Comparison of ENCODE assay signal across 9 cellular contexts in the genomic region with DNA sequence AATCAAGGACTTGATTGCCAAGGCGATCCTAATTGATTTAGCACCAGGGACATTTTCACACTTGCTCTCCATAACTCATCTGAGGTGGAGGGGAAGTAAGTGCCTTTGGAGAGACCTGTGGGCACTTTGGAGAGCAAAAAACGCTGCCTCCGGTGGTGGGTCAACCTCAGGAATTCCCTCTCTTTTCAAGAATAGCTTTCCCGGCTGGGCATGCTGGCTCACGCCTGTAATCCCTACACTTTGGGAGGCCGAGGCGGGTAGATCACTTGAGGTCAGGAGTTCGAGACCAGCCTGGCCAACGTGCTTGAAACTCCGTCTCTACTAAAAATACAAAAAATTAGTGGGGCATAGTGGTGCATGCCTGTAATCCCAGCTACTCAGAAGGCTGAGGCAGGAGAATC. TPM values are rescaled to one million over a fixed set of nuclear protein-coding genes. Genes with fewer than 3 reads are reported as not detected.
A peak's percentile ranks its signal among the peaks of the same experiment; 100 is the strongest.
DNase-seq lines count a peak whose midpoint lies in the region; ATAC-seq, FAIRE-seq and TF ChIP-seq lines count a peak whose summit lies in the region.
"Had no signal": no experiment of that assay in that cellular context is flagged by ENCODE, and none has a peak within 500 bp of the region (broad histone marks: within the 10 kb centered on the region; RNA-seq: fewer than 3 reads in every experiment).

No MANE protein-coding gene starts in this region.

- H3K27ac ChIP-seq in keratinocyte (ENCODE audit: control insufficient read depth, insufficient read depth, low read length): peak overlapping the region; percentile 88
- H3K27ac ChIP-seq in tibial nerve: peak overlapping the region; percentile 94 to 99 (median 96)

- no peak for TF ChIP-seq EP300 in tibial nerve (IDR thresholded peaks at IDR 0.05)

- no peaks in the 10 kb centered on the region for H3K79me2 ChIP-seq in keratinocyte (ENCODE audit: control insufficient read depth, insufficient read depth, low read length)

- dilution Hi-C loops in keratinocyte (cut with MboI; ENCODE audit: extremely low pct_ligation_motif_present, low sequenced_read_pairs): no loop called here

- H3K4me3 ChIP-seq in keratinocyte (ENCODE audit: control insufficient read depth in 2 of 3, extremely low read depth in 1 of 3, insufficient read depth in 2 of 3, low read depth in 1 of 3, low read length in 3 of 3) (peak overlapping the region in 1 of 3 experiments; percentile 22), tibial nerve (peak overlapping the region; percentile 6 to 67 (median 32)), mucosa of descending colon (no peak overlapping the region)

- DNase-seq in activated naive CD4-positive, alpha-beta T cell treated with anti-CD3 and anti-CD28 coated beads, Interleukin-2, amount 10 ng/mL, durations not matched to agents 7 days and 5 days: no peak
- DNase-seq in activated naive CD4-positive, alpha-beta T cell treated with anti-CD3 and anti-CD28 coated beads, Interleukin-2, amount 50 U/mL, for 16 hours: no peak
- DNase-seq in activated T-helper 1 cell treated with anti-CD3 and anti-CD28 coated beads, Interleukin-12 subunit alpha, Interleukin-12 subunit beta, Interleukin-2, Interleukin-4 antibody, amounts not matched to agents 30 ng/mL and 10 ng/mL and 1 ng/mL, durations not matched to agents 14 hours and 24 hours and 36 hours (ENCODE audit: low spot score): no peak
- no peak for DNase-seq in keratinocyte (ENCODE audit: low read depth, low spot score)
- no peak for DNase-seq in tibial nerve (ENCODE audit: low spot score in 2 of 2)
- no peak for DNase-seq in mucosa of descending colon
- DNase-seq in C1 segment of cervical spinal cord (lab: John Stamatoyannopoulos, UW): no peak
- DNase-seq: activated CD4-positive, CD25-positive, alpha-beta regulatory T cell treated with anti-CD3 and anti-CD28 coated beads, Interleukin-2, amount 50 U/mL, for 72 hours had no signal

- peak overlapping the region; percentile 85 for H3K4me3 Mint-ChIP-seq in activated naive CD4-positive, alpha-beta T cell treated with anti-CD3 and anti-CD28 coated beads, Interleukin-2, amount 10 ng/mL, durations not matched to agents 7 days and 5 days
- H3K4me3 Mint-ChIP-seq in activated T-helper 1 cell treated with anti-CD3 and anti-CD28 coated beads, Interleukin-12 subunit alpha, Interleukin-12 subunit beta, Interleukin-2, Interleukin-4 antibody, amounts not matched to agents 30 ng/mL and 10 ng/mL and 1 ng/mL, durations not matched to agents 14 hours and 24 hours and 36 hours: peak overlapping the region; percentile 91

- CTCF ChIA-PET in activated naive CD4-positive, alpha-beta T cell treated with anti-CD3 and anti-CD28 coated beads, Interleukin-2, amount 10 ng/mL, durations not matched to agents 7 days and 5 days (lab: Charles Lee): interaction anchor here (3.0 to 13.2 kb wide), 2 partner anchors 38 to 99 kb away, joined by 8 to 278 read pairs; a partner anchor contains a TSS

- H3K4me1 ChIP-seq in keratinocyte (ENCODE audit: control insufficient read depth, extremely low read depth, insufficient read depth, low read length) (peaks cover 38% of the 10 kb centered on the region), tibial nerve (peaks cover 0 to 50% (median 26%) of the 10 kb centered on the region in 4 donors), mucosa of descending colon (ENCODE audit: low read depth) (peaks cover 19% of the 10 kb centered on the region)

- FAIRE-seq in keratinocyte (lab: Jason Lieb, UNC): peak; percentile 53

- H2AFZ ChIP-seq in keratinocyte (ENCODE audit: control insufficient read depth, low read length): no peak overlapping the region

- H3K36me3 Mint-ChIP-seq in activated naive CD4-positive, alpha-beta T cell treated with anti-CD3 and anti-CD28 coated beads, Interleukin-2, amount 10 ng/mL, durations not matched to agents 7 days and 5 days: peaks cover 6% of the 10 kb centered on the region
- peaks cover 1% of the 10 kb centered on the region for H3K36me3 Mint-ChIP-seq in activated T-helper 1 cell treated with anti-CD3 and anti-CD28 coated beads, Interleukin-12 subunit alpha, Interleukin-12 subunit beta, Interleukin-2, Interleukin-4 antibody, amounts not matched to agents 30 ng/mL and 10 ng/mL and 1 ng/mL, durations not matched to agents 14 hours and 24 hours and 36 hours (ENCODE audit: low read depth)

- peaks cover 71% of the 10 kb centered on the region for H3K4me1 Mint-ChIP-seq in activated naive CD4-positive, alpha-beta T cell treated with anti-CD3 and anti-CD28 coated beads, Interleukin-2, amount 10 ng/mL, durations not matched to agents 7 days and 5 days
- peaks cover 70% of the 10 kb centered on the region for H3K4me1 Mint-ChIP-seq in activated T-helper 1 cell treated with anti-CD3 and anti-CD28 coated beads, Interleukin-12 subunit alpha, Interleukin-12 subunit beta, Interleukin-2, Interleukin-4 antibody, amounts not matched to agents 30 ng/mL and 10 ng/mL and 1 ng/mL, durations not matched to agents 14 hours and 24 hours and 36 hours (ENCODE audit: low read depth)

- intact Hi-C loops in activated T-helper 1 cell treated with anti-CD3 and anti-CD28 coated beads, Interleukin-12 subunit alpha, Interleukin-12 subunit beta, Interleukin-2, Interleukin-4 antibody, amounts not matched to agents 30 ng/mL and 10 ng/mL and 1 ng/mL, durations not matched to agents 14 hours and 24 hours and 36 hours (cut with micrococcal nuclease): no loop called here
- intact Hi-C loops in mucosa of descending colon (cut with DNase I, micrococcal nuclease): no loop called here

- no peaks in the 10 kb centered on the region for H3K9me3 Mint-ChIP-seq in activated naive CD4-positive, alpha-beta T cell treated with anti-CD3 and anti-CD28 coated beads, Interleukin-2, amount 10 ng/mL, durations not matched to agents 7 days and 5 days
- H3K9me3 Mint-ChIP-seq in activated T-helper 1 cell treated with anti-CD3 and anti-CD28 coated beads, Interleukin-12 subunit alpha, Interleukin-12 subunit beta, Interleukin-2, Interleukin-4 antibody, amounts not matched to agents 30 ng/mL and 10 ng/mL and 1 ng/mL, durations not matched to agents 14 hours and 24 hours and 36 hours: no peaks in the 10 kb centered on the region

- TF ChIP-seq CTCF in keratinocyte (optimal IDR thresholded peaks at IDR 0.05 in 1 of 3, IDR thresholded peaks at IDR 0.05 in 1 of 3, conservative IDR thresholded peaks at IDR 0.05 in 1 of 3; ENCODE audit: extremely low read depth in 1 of 3, insufficient read depth in 2 of 3, low read length in 3 of 3) (no peak), tibial nerve (IDR thresholded peaks at IDR 0.05) (no peak), mucosa of descending colon (IDR thresholded peaks at IDR 0.05) (no peak)

- 23 to 59% methylated on average over 6 to 10 of the region's 10 CpGs for WGBS in tibial nerve, 2 donors

- peak overlapping the region; percentile 91 for H3K9ac ChIP-seq in keratinocyte (ENCODE audit: control insufficient read depth, extremely low read depth, insufficient read depth, low read length)

- H3K9me3 ChIP-seq in keratinocyte (ENCODE audit: control insufficient read depth, low read depth, low read length) (no peaks in the 10 kb centered on the region), tibial nerve (no peaks in the 10 kb centered on the region), mucosa of descending colon (no peaks in the 10 kb centered on the region)

- ATAC-seq in mucosa of descending colon (no peak), GM18907 (IDR thresholded peaks at IDR 0.05; ENCODE audit: unreplicated experiment) (no peak)

- no peak for TF ChIP-seq POLR2A in tibial nerve (IDR thresholded peaks at IDR 0.05)

- H3K27ac Mint-ChIP-seq in activated naive CD4-positive, alpha-beta T cell treated with anti-CD3 and anti-CD28 coated beads, Interleukin-2, amount 10 ng/mL, durations not matched to agents 7 days and 5 days: peak overlapping the region; percentile 91
- peak overlapping the region; percentile 99 for H3K27ac Mint-ChIP-seq in activated T-helper 1 cell treated with anti-CD3 and anti-CD28 coated beads, Interleukin-12 subunit alpha, Interleukin-12 subunit beta, Interleukin-2, Interleukin-4 antibody, amounts not matched to agents 30 ng/mL and 10 ng/mL and 1 ng/mL, durations not matched to agents 14 hours and 24 hours and 36 hours

- no peaks in the 10 kb centered on the region for H3K9me1 ChIP-seq in keratinocyte (ENCODE audit: control insufficient read depth, extremely low read depth, insufficient read depth, low read length)

- H3K27me3 Mint-ChIP-seq in activated naive CD4-positive, alpha-beta T cell treated with anti-CD3 and anti-CD28 coated beads, Interleukin-2, amount 10 ng/mL, durations not matched to agents 7 days and 5 days: peaks cover 4% of the 10 kb centered on the region
- H3K27me3 Mint-ChIP-seq in activated T-helper 1 cell treated with anti-CD3 and anti-CD28 coated beads, Interleukin-12 subunit alpha, Interleukin-12 subunit beta, Interleukin-2, Interleukin-4 antibody, amounts not matched to agents 30 ng/mL and 10 ng/mL and 1 ng/mL, durations not matched to agents 14 hours and 24 hours and 36 hours (ENCODE audit: insufficient read depth): no peaks in the 10 kb centered on the region

- H3K36me3 ChIP-seq in keratinocyte (ENCODE audit: control insufficient read depth in 2 of 2, extremely low read depth in 1 of 2, insufficient read depth in 2 of 2, low read length in 2 of 2) (no peaks in the 10 kb centered on the region), tibial nerve (no peaks in the 10 kb centered on the region), mucosa of descending colon (ENCODE audit: low read depth) (no peaks in the 10 kb centered on the region)

- no peaks in the 10 kb centered on the region for H4K20me1 ChIP-seq in keratinocyte (ENCODE audit: control insufficient read depth, extremely low read depth, insufficient read depth, low read length)

- H3K27me3 ChIP-seq in keratinocyte (ENCODE audit: control insufficient read depth, extremely low read depth, insufficient read depth, low read length) (no peaks in the 10 kb centered on the region), tibial nerve (peaks cover 0 to 4% of the 10 kb centered on the region in 2 donors)

- H3K4me2 ChIP-seq in keratinocyte (ENCODE audit: control insufficient read depth, extremely low read depth, insufficient read depth, low read depth, low read length): peak overlapping the region; percentile 45

RNA-seq across cellular contexts. Expression of a gene that starts 49.2 kb away (rescaled TPM):
- 97.9 and 101 TPM in 2 replicates for total RNA-seq in activated T-helper 1 cell treated with anti-CD3 and anti-CD28 coated beads, Interleukin-12 subunit alpha, Interleukin-12 subunit beta, Interleukin-2, Interleukin-4 antibody, amounts not matched to agents 30 ng/mL and 10 ng/mL and 1 ng/mL, durations not matched to agents 14 hours and 24 hours and 36 hours
- 34.0 to 48.4 TPM (median 39.5 TPM) in 3 replicates for polyA plus RNA-seq in keratinocyte
- 7.4 TPM for polyA plus RNA-seq in keratinocyte (2011; ENCODE audit: low read depth)
- 37.6 and 41.7 TPM in 2 replicates for polyA plus RNA-seq in keratinocyte (2011; cell fraction: cytosol; rRNA removed)
- polyA plus RNA-seq in keratinocyte (2011; cell fraction: nucleus; rRNA removed): 29.2 and 29.8 TPM in 2 replicates
- 15.0 and 27.8 TPM in 2 replicates for polyA plus RNA-seq in keratinocyte (2012; ENCODE audit: low replicate concordance)
- polyA minus RNA-seq in keratinocyte: 19.1 to 39.9 TPM (median 29.5 TPM) in 3 replicates
- polyA minus RNA-seq in keratinocyte (2011; cell fraction: cytosol; rRNA and poly(A)+ RNA removed): 22.3 TPM
- 11.9 and 16.4 TPM in 2 replicates for polyA minus RNA-seq in keratinocyte (2011; cell fraction: nucleus; rRNA and poly(A)+ RNA removed)
- 10 to 100 TPM; 19.0 to 33.3 (median 28.9) TPM for total RNA-seq in tibial nerve
- 10 to 100 TPM; 10.5 to 18.0 (median 16.2) TPM for total RNA-seq in mucosa of descending colon
